In the genomic region with DNA sequence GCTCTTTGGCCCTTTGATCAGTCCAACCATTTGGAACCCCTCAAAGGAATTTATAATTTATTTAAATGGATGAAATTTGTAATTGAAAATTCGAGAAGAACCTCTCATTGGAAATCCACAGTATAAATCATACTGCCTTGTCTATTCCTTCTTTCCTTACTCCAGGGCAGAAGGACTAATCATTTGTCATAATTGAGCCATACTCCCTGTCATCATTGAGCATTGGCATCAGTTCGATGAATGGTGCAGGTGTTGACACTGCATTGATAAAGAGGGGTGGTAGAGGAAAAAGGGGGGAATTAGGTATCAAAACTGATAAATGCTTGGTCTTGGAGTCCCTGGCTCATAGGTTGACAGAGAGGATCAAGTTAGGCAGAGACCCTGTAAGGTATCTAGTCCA, we compare ENCODE assay signal across 22 cellular contexts. TPM values are rescaled to one million over a fixed set of nuclear protein-coding genes. Genes with fewer than 3 reads are reported as not detected.
"Had no signal": no experiment of that assay in that cellular context is flagged by ENCODE, and none has a peak within 500 bp of the region (broad histone marks: within the 10 kb centered on the region; RNA-seq: fewer than 3 reads in every experiment).

No MANE protein-coding gene starts in this region.

- H3K4me3 ChIP-seq: gastroesophageal sphincter, psoas muscle, spleen, testis, upper lobe of right lung had no signal

- H3K27ac Mint-ChIP-seq: activated B cell treated with CpG ODN at 0.5 μM for 24 hours; activated CD4-positive, alpha-beta T cell treated with anti-CD3 and anti-CD28 coated beads, Interleukin-2, amount 10 ng/mL, durations not matched to agents 24 days and 14 days; activated CD8-positive, alpha-beta T cell treated with anti-CD3 and anti-CD28 coated beads, Interleukin-2, amount 10 ng/mL, durations not matched to agents 7 days and 5 days; activated naive CD4-positive, alpha-beta T cell treated with anti-CD3 and anti-CD28 coated beads, Interleukin-2, amount 50 U/mL, for 72 hours; activated T-cell treated with anti-CD3 and anti-CD28 coated beads, Interleukin-2, amount 50 U/mL, for 72 hours; effector memory CD8-positive, alpha-beta T cell; stimulated activated naive CD8-positive, alpha-beta T cell treated with anti-CD3 and anti-CD28 coated beads, Interleukin-15, amount 100 ng/mL, for 72 hours had no signal

- H3K9me3 Mint-ChIP-seq: activated B cell treated with CpG ODN at 0.5 μM for 24 hours, neural crest cell had no signal

- H3K36me3 ChIP-seq: gastroesophageal sphincter, spleen, upper lobe of right lung had no signal

- H3K27me3 ChIP-seq: testis had no signal

- ATAC-seq: activated CD8-positive, alpha-beta T cell treated with anti-CD3 and anti-CD28 coated beads, Interleukin-2, amount 10 ng/mL, durations not matched to agents 7 days and 5 days; activated naive CD4-positive, alpha-beta T cell treated with anti-CD3 and anti-CD28 coated beads, Interleukin-2, amount 50 U/mL, for 72 hours; activated T-cell treated with anti-CD3 and anti-CD28 coated beads, Interleukin-2, amount 50 U/mL, for 72 hours; effector memory CD8-positive, alpha-beta T cell; gastroesophageal sphincter; psoas muscle; sciatic nerve; stimulated activated naive CD8-positive, alpha-beta T cell treated with anti-CD3 and anti-CD28 coated beads, Interleukin-15, amount 100 ng/mL, for 72 hours; upper lobe of right lung had no signal

- H3K27ac ChIP-seq: epithelial cell of prostate, gastroesophageal sphincter, psoas muscle, spleen, testis, upper lobe of right lung had no signal

- H3K4me1 ChIP-seq: psoas muscle had no signal

- H3K4me3 Mint-ChIP-seq: activated B cell treated with CpG ODN at 0.5 μM for 24 hours; activated CD4-positive, alpha-beta T cell treated with anti-CD3 and anti-CD28 coated beads, Interleukin-2, amount 10 ng/mL, durations not matched to agents 24 days and 14 days; activated CD8-positive, alpha-beta T cell treated with anti-CD3 and anti-CD28 coated beads, Interleukin-2, amount 10 ng/mL, durations not matched to agents 7 days and 5 days; activated T-cell treated with anti-CD3 and anti-CD28 coated beads, Interleukin-2, amount 50 U/mL, for 72 hours; effector memory CD8-positive, alpha-beta T cell; stimulated activated naive CD8-positive, alpha-beta T cell treated with anti-CD3 and anti-CD28 coated beads, Interleukin-15, amount 100 ng/mL, for 72 hours had no signal

- DNase-seq: activated B cell treated with CpG ODN at 0.5 μM for 24 hours; activated CD4-positive, alpha-beta T cell treated with anti-CD3 and anti-CD28 coated beads, Interleukin-2, amount 10 ng/mL, durations not matched to agents 24 days and 14 days; activated CD8-positive, alpha-beta memory T cell treated with anti-CD3 and anti-CD28 coated beads, Interleukin-2, amount 50 U/mL, for 4 hours; activated CD8-positive, alpha-beta T cell treated with anti-CD3 and anti-CD28 coated beads, Interleukin-2, amount 10 ng/mL, durations not matched to agents 7 days and 5 days; activated gamma-delta T cell; activated T-cell treated with anti-CD3 and anti-CD28 coated beads, Interleukin-2, amount 50 U/mL, for 72 hours; central memory CD4-positive, alpha-beta T cell; cortex of kidney; effector memory CD8-positive, alpha-beta T cell; psoas muscle; spleen; stimulated activated naive CD8-positive, alpha-beta T cell treated with anti-CD3 and anti-CD28 coated beads, Interleukin-15, amount 100 ng/mL, for 72 hours; T-helper 2 cell; testis; upper lobe of right lung had no signal

- FAIRE-seq: TTC549 had no signal

- H3K9me3 ChIP-seq: gastroesophageal sphincter, psoas muscle, spleen, testis, upper lobe of right lung had no signal

RNA-seq across cellular contexts. Expression of a gene that starts 2.0 kb away (rescaled TPM):
- total RNA-seq: activated B cell treated with CpG ODN at 0.5 μM for 24 hours; activated CD4-positive, alpha-beta T cell treated with anti-CD3 and anti-CD28 coated beads, Interleukin-2, amount 10 ng/mL, durations not matched to agents 24 days and 14 days; activated CD8-positive, alpha-beta T cell treated with anti-CD3 and anti-CD28 coated beads, Interleukin-2, amount 10 ng/mL, durations not matched to agents 7 days and 5 days; activated naive CD4-positive, alpha-beta T cell treated with anti-CD3 and anti-CD28 coated beads, Interleukin-2, amount 50 U/mL, for 72 hours; activated T-cell treated with anti-CD3 and anti-CD28 coated beads, Interleukin-2, amount 50 U/mL, for 72 hours; osteocyte; spleen had no signal

RNA-seq across cellular contexts. Expression of a gene that starts 24.2 kb away (rescaled TPM):
- total RNA-seq: activated B cell treated with CpG ODN at 0.5 μM for 24 hours; activated CD4-positive, alpha-beta T cell treated with anti-CD3 and anti-CD28 coated beads, Interleukin-2, amount 10 ng/mL, durations not matched to agents 24 days and 14 days; activated CD8-positive, alpha-beta T cell treated with anti-CD3 and anti-CD28 coated beads, Interleukin-2, amount 10 ng/mL, durations not matched to agents 7 days and 5 days; activated naive CD4-positive, alpha-beta T cell treated with anti-CD3 and anti-CD28 coated beads, Interleukin-2, amount 50 U/mL, for 72 hours; activated T-cell treated with anti-CD3 and anti-CD28 coated beads, Interleukin-2, amount 50 U/mL, for 72 hours; osteocyte; sciatic nerve; spleen; upper lobe of right lung had no signal
- polyA plus RNA-seq: spleen had no signal
